ENCODE assay signal across 20 cellular contexts in the genomic region with DNA sequence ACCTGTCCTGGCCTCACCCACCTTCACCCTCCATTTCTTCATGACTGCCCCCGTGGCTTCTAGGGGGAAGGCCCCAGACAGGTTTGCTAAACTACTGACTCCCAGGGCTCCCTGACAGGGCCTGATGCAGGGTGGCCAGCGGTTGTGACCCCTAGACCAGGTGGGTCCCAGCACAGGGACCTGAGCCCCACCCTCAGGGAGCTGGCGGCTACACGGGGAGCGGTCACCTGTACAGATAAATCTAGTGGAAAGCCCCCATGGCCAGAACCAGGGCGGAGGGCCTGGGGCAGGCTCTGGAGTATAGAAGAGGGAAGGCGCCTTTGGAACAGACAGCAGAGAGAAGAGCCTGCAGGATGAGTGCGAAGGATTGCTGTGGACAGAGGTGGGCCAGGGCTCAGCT.
"Had no signal": no experiment of that assay in that cellular context is flagged by ENCODE, and none has a peak within 500 bp of the region (broad histone marks: within the 10 kb centered on the region; RNA-seq: fewer than 3 reads in every experiment).

No MANE protein-coding gene starts in this region.

- H3K79me2 ChIP-seq: parathyroid adenoma had no signal

- H3K36me3 ChIP-seq: cardiac muscle cell, left lung, neutrophil, stomach, transverse colon, uterus, WERI-Rb-1 had no signal

- DNase-seq: activated CD4-positive, CD25-positive, alpha-beta regulatory T cell treated with anti-CD3 and anti-CD28 coated beads, Interleukin-2, amount 50 U/mL, for 72 hours; activated naive CD4-positive, alpha-beta T cell treated with Interleukin-2 at 50 U/mL for 16 hours; activated T-cell treated with anti-CD3 and anti-CD28 coated beads, Interleukin-2, amount 50 U/mL, for 48 hours; effector CD4-positive, alpha-beta T cell; kidney glomerular epithelial cell; left lung; natural killer cell; right cardiac atrium; small intestine; stimulated activated CD4-positive, alpha-beta T cell treated with anti-CD3 and anti-CD28 coated beads, Interleukin-15, amount 100 ng/mL, for 24 hours; stomach; T-helper 1 cell; transverse colon; uterus; WERI-Rb-1 had no signal

- H3K4me3 ChIP-seq: cardiac muscle cell, left lung, stomach, transverse colon, uterus had no signal

- H3K9me3 ChIP-seq: left lung, neutrophil, stomach, transverse colon, uterus had no signal

- H3K4me1 ChIP-seq: parathyroid adenoma, transverse colon, uterus had no signal

- H3K4me3 Mint-ChIP-seq: mesothelial cell of epicardium; natural killer cell; stimulated activated memory B cell treated with anti-CD40 and anti-IgM and Interleukin-4, amounts not matched to agents 10 μg/mL and 1 μg/mL and 100 μg/mL, for 72 hours had no signal

- H3K27ac Mint-ChIP-seq: mesothelial cell of epicardium; stimulated activated memory B cell treated with anti-CD40 and anti-IgM and Interleukin-4, amounts not matched to agents 10 μg/mL and 1 μg/mL and 100 μg/mL, for 72 hours had no signal

- H3K27me3 ChIP-seq: cardiac muscle cell, left lung, neutrophil, stomach, transverse colon, uterus had no signal

- ATAC-seq: left lung; stimulated activated memory B cell treated with anti-CD40 and anti-IgM and Interleukin-4, amounts not matched to agents 10 μg/mL and 1 μg/mL and 100 μg/mL, for 72 hours had no signal

- H2AFZ ChIP-seq: parathyroid adenoma had no signal

- H3K9me3 Mint-ChIP-seq: mesothelial cell of epicardium; natural killer cell; stimulated activated memory B cell treated with anti-CD40 and anti-IgM and Interleukin-4, amounts not matched to agents 10 μg/mL and 1 μg/mL and 100 μg/mL, for 72 hours had no signal

- H3K27ac ChIP-seq: cardiac muscle cell, left lung, neutrophil, parathyroid adenoma, stomach, transverse colon, uterus, WERI-Rb-1 had no signal

- H3K36me3 Mint-ChIP-seq: mesothelial cell of epicardium; natural killer cell; stimulated activated memory B cell treated with anti-CD40 and anti-IgM and Interleukin-4, amounts not matched to agents 10 μg/mL and 1 μg/mL and 100 μg/mL, for 72 hours had no signal
